15 cellular contexts compared by ENCODE assay signal in genomic region chr6:2531426-2532208, GRCh38.
DNase-seq lines count a peak whose midpoint lies in the region; TF ChIP-seq lines count a peak whose summit lies in the region.
"Had no signal": no experiment of that assay in that cellular context is flagged by ENCODE, and none has a peak within 500 bp of the region (broad histone marks: within the 10 kb centered on the region; RNA-seq: fewer than 3 reads in every experiment).

No MANE protein-coding gene starts in this region.

- no peak for TF ChIP-seq RAD21 in SK-N-SH (IDR thresholded peaks at IDR 0.05; ENCODE audit: low read length)

- no peak for TF ChIP-seq CTCF in fibroblast of villous mesenchyme (IDR thresholded peaks at IDR 0.05; ENCODE audit: insufficient read depth, low read depth, low read length)
- TF ChIP-seq CTCF in SK-N-SH (IDR thresholded peaks at IDR 0.05) = no peak
- TF ChIP-seq CTCF in H9 (conservative IDR thresholded peaks at IDR 0.05) = no peak
- TF ChIP-seq CTCF in prostate gland (IDR thresholded peaks at IDR 0.05) = no peak

- H3K4me1 Mint-ChIP-seq in T-helper 2 cell treated with Interferon-gamma antibody and Interleukin-4, amounts not matched to agents 5 μg/mL and 100 μg/mL, for 36 hours (ENCODE audit: low read depth) = peaks cover 5% of the 10 kb centered on the region
- peaks cover 5 to 11% of the 10 kb centered on the region in 2 experiments; a peak in 3 of 4 replicates for H3K4me1 Mint-ChIP-seq in H9

- POLR2A ChIA-PET in SK-N-SH (lab: Yijun Ruan, JAX) = no interaction called here

- intact Hi-C loops in prostate gland (cut with DNase I) = no loop called here

- H3K14ac ChIP-seq in H9 (ENCODE audit: insufficient read depth, low read length) = no peak overlapping the region

- H4K8ac ChIP-seq in H9 (replicated peaks; ENCODE audit: insufficient read length, low read depth, low read length) (no peak overlapping the region), mesendoderm (ENCODE audit: low read depth, low read length) (no peak overlapping the region)

- H3K4me2 ChIP-seq in SK-N-SH (no peak overlapping the region), H9 (ENCODE audit: insufficient read depth, insufficient read length, low read length) (no peak overlapping the region), mesendoderm (ENCODE audit: low read length) (no peak overlapping the region)

- H3K27ac Mint-ChIP-seq in T-helper 2 cell treated with Interferon-gamma antibody and Interleukin-4, amounts not matched to agents 5 μg/mL and 100 μg/mL, for 36 hours = no peak overlapping the region
- H3K27ac Mint-ChIP-seq in H9 = no peak overlapping the region
- H3K27ac Mint-ChIP-seq: activated naive CD8-positive, alpha-beta T cell; stimulated activated naive CD8-positive, alpha-beta T cell treated with anti-CD3 and anti-CD28 coated beads, Interleukin-15, Interleukin-2, amounts not matched to agents 100 ng/mL and 50 ng/mL, for 24 hours had no signal

- H3K18ac ChIP-seq in H9 (ENCODE audit: insufficient read length, low read depth, low read length) (no peak overlapping the region), mesendoderm (ENCODE audit: low read length) (no peak overlapping the region)

- H2BK15ac ChIP-seq in H9 (ENCODE audit: low read depth, low read length) (no peak overlapping the region), mesendoderm (replicated peaks; ENCODE audit: low read depth) (no peak overlapping the region)

- H4K20me1 ChIP-seq in SK-N-SH (ENCODE audit: insufficient read depth) (no peaks in the 10 kb centered on the region), H9 (ENCODE audit: control insufficient read depth, insufficient read depth, insufficient read length) (no peaks in the 10 kb centered on the region)

- H3K27ac ChIP-seq in SK-N-SH (ENCODE audit: low read depth in 2 of 2, low read length in 1 of 2) = no peak overlapping the region
- H3K27ac ChIP-seq in H9 (ENCODE audit: insufficient read length, low read depth, low read length) = no peak overlapping the region
- no peak overlapping the region for H3K27ac ChIP-seq in mesendoderm (ENCODE audit: low read depth, low read length)
- H3K27ac ChIP-seq in prostate gland = no peak overlapping the region
- H3K27ac ChIP-seq: C4-2B had no signal

- no peaks in the 10 kb centered on the region for H3F3A ChIP-seq in SK-N-SH (replicated peaks; ENCODE audit: insufficient read depth)

- no peak overlapping the region for H2BK5ac ChIP-seq in H9 (ENCODE audit: insufficient read length, low read length)
- no peak overlapping the region for H2BK5ac ChIP-seq in mesendoderm (ENCODE audit: low read length)

- H2AK5ac ChIP-seq in H9 (ENCODE audit: insufficient read length, low read length) (no peak overlapping the region), mesendoderm (ENCODE audit: low read length) (no peak overlapping the region)

- no peak overlapping the region for H4K91ac ChIP-seq in H9 (ENCODE audit: insufficient read length, low read depth, low read length)

- H3K56ac ChIP-seq in H9 (ENCODE audit: insufficient read length, low read depth, low read length) = no peak overlapping the region
- H3K56ac ChIP-seq in mesendoderm (ENCODE audit: low read length) = no peak overlapping the region

- CTCF ChIA-PET in SK-N-SH (lab: Yijun Ruan, JAX) = no interaction called here

- H4K5ac ChIP-seq in H9 (ENCODE audit: insufficient read length, low read depth, low read length) (no peak overlapping the region), mesendoderm (ENCODE audit: low read length) (no peak overlapping the region)

- no peak overlapping the region for H3K23ac ChIP-seq in H9 (ENCODE audit: insufficient read length, low read depth, low read length)
- H3K23ac ChIP-seq in mesendoderm (ENCODE audit: low read length) = no peak overlapping the region

- peaks cover 77% of the 10 kb centered on the region for H3K27me3 Mint-ChIP-seq in T-helper 2 cell treated with Interferon-gamma antibody and Interleukin-4, amounts not matched to agents 5 μg/mL and 100 μg/mL, for 36 hours (ENCODE audit: low read depth)
- H3K27me3 Mint-ChIP-seq in H9 (ENCODE audit: low read depth) = peaks cover 5% of the 10 kb centered on the region

- H3K79me1 ChIP-seq in H9 (ENCODE audit: insufficient read depth, low read depth, low read length, poor library complexity, severe bottlenecking) (no peaks in the 10 kb centered on the region), mesendoderm (ENCODE audit: low read length) (no peaks in the 10 kb centered on the region)

- no peak overlapping the region for H2AFZ ChIP-seq in SK-N-SH (ENCODE audit: low read depth)
- H2AFZ ChIP-seq in H9 (ENCODE audit: low read length) = no peak overlapping the region

- 9% methylated on average over 6 of the region's 6 CpGs for WGBS in SK-N-SH (ENCODE audit: low lambda C conversion rate)
- WGBS in H9 (ENCODE audit: extremely low coverage, insufficient read length, low lambda C conversion rate) = no CpG with 5 or more reads among the region's 6 CpGs
- no CpG with 5 or more reads among the region's 6 CpGs for WGBS in mesendoderm (ENCODE audit: extremely low coverage, insufficient coverage, low lambda C conversion rate)
- 93% methylated on average over 6 of the region's 6 CpGs for WGBS in prostate gland

- H3K9me3 ChIP-seq in SK-N-SH (no peaks in the 10 kb centered on the region), H9 (ENCODE audit: control insufficient read depth, low read depth, low read length) (no peaks in the 10 kb centered on the region), prostate gland (no peaks in the 10 kb centered on the region)

- H3K23me2 ChIP-seq in H9 (ENCODE audit: insufficient read length, low read depth, low read length, poor library complexity, severe bottlenecking) = no peaks in the 10 kb centered on the region

- no peak overlapping the region for H3K4ac ChIP-seq in H9 (ENCODE audit: low read depth, low read length)
- no peak overlapping the region for H3K4ac ChIP-seq in mesendoderm (ENCODE audit: low read depth, low read length)

- H3K9ac ChIP-seq in SK-N-SH (no peak overlapping the region), H9 (ENCODE audit: extremely low read depth, insufficient read length, low read length) (no peak overlapping the region), mesendoderm (ENCODE audit: low read length) (no peak overlapping the region)

- H3K4me1 ChIP-seq in SK-N-SH (ENCODE audit: control insufficient read depth in 1 of 2, insufficient read depth in 2 of 2, low read depth in 1 of 2, low read length in 1 of 2) = peaks cover 0 to 6% of the 10 kb centered on the region in 2 experiments; a peak in 1 of 4 replicates
- H3K4me1 ChIP-seq in H9 (ENCODE audit: insufficient read depth, low read length) = no peaks in the 10 kb centered on the region
- H3K4me1 ChIP-seq in mesendoderm (ENCODE audit: control insufficient read depth, low read depth, low read length) = no peaks in the 10 kb centered on the region
- H3K4me1 ChIP-seq in prostate gland (replicated peaks) = no peaks in the 10 kb centered on the region

- H2BK12ac ChIP-seq in H9 (ENCODE audit: insufficient read length, low read depth, low read length) = no peak overlapping the region

- no peak overlapping the region for H3K4me3 ChIP-seq in fibroblast of villous mesenchyme (ENCODE audit: low read depth, low read length)
- no peak overlapping the region for H3K4me3 ChIP-seq in SK-N-SH (ENCODE audit: low read depth in 2 of 2, low read length in 1 of 2)
- no peak overlapping the region for H3K4me3 ChIP-seq in mesendoderm (ENCODE audit: low read length)
- H3K4me3 ChIP-seq in prostate gland = no peak overlapping the region

- H3K36me3 Mint-ChIP-seq in T-helper 2 cell treated with Interferon-gamma antibody and Interleukin-4, amounts not matched to agents 5 μg/mL and 100 μg/mL, for 36 hours (ENCODE audit: low read depth) = no peaks in the 10 kb centered on the region
- no peaks in the 10 kb centered on the region for H3K36me3 Mint-ChIP-seq in H9 (ENCODE audit: insufficient read depth in 1 of 3, low read depth in 3 of 3)
- H3K36me3 Mint-ChIP-seq: activated naive CD8-positive, alpha-beta T cell had no signal

- H2BK20ac ChIP-seq in H9 (ENCODE audit: low read depth, low read length, poor library complexity, severe bottlenecking) = no peak overlapping the region

- no peaks in the 10 kb centered on the region for H3K36me3 ChIP-seq in SK-N-SH (replicated peaks in 1 of 2; ENCODE audit: control insufficient read depth in 1 of 2, insufficient read depth in 2 of 2, low read length in 1 of 2)
- no peaks in the 10 kb centered on the region for H3K36me3 ChIP-seq in mesendoderm (ENCODE audit: control insufficient read depth, insufficient read depth, low read length)
- no peaks in the 10 kb centered on the region for H3K36me3 ChIP-seq in prostate gland

- no peak overlapping the region for H3K4me3 Mint-ChIP-seq in T-helper 2 cell treated with Interferon-gamma antibody and Interleukin-4, amounts not matched to agents 5 μg/mL and 100 μg/mL, for 36 hours
- no peak overlapping the region for H3K4me3 Mint-ChIP-seq in H9
- H3K4me3 Mint-ChIP-seq: activated naive CD8-positive, alpha-beta T cell; stimulated activated naive CD8-positive, alpha-beta T cell treated with anti-CD3 and anti-CD28 coated beads, Interleukin-15, Interleukin-2, amounts not matched to agents 100 ng/mL and 50 ng/mL, for 24 hours had no signal

- no peaks in the 10 kb centered on the region for H3K9me2 ChIP-seq in SK-N-SH

- H2BK120ac ChIP-seq in H9 (ENCODE audit: low read depth, low read length, poor library complexity, severe bottlenecking) (no peak overlapping the region), mesendoderm (ENCODE audit: low read depth, low read length) (no peak overlapping the region)

- no peak overlapping the region for H3T11ph ChIP-seq in H9 (ENCODE audit: low read length)

- TF ChIP-seq POLR2A in prostate gland (IDR thresholded peaks at IDR 0.05) = no peak

- peaks cover 4% of the 10 kb centered on the region for H3K9me3 Mint-ChIP-seq in T-helper 2 cell treated with Interferon-gamma antibody and Interleukin-4, amounts not matched to agents 5 μg/mL and 100 μg/mL, for 36 hours
- peaks cover 0 to 2% of the 10 kb centered on the region in 2 experiments; a peak in 3 of 5 replicates for H3K9me3 Mint-ChIP-seq in H9

- peak; percentile 54 for DNase-seq in A172 (ENCODE audit: low spot score)
- DNase-seq in H4 (ENCODE audit: low spot score) = peak; percentile 73
- DNase-seq in T-helper 2 cell treated with Interferon-gamma antibody and Interleukin-4, amounts not matched to agents 5 μg/mL and 100 μg/mL, for 36 hours (ENCODE audit: low spot score) = peak; percentile 13
- DNase-seq in fibroblast of villous mesenchyme (ENCODE audit: low read depth) = peak; percentile 51
- no peak for DNase-seq in SK-N-SH
- no peak for DNase-seq in H9
- DNase-seq in mesendoderm = no peak
- DNase-seq in prostate gland (ENCODE audit: low spot score) = no peak
- DNase-seq: activated CD4-positive, alpha-beta T cell treated with anti-CD3 and anti-CD28 coated beads, Interleukin-2, amount 50 U/mL, for 48 hours; NCI-H2171; occipital lobe; stimulated activated CD4-positive, alpha-beta T cell treated with anti-CD3 and anti-CD28 coated beads, Interleukin-1b, Interleukin-23, amount 100 ng/mL, for 48 hours had no signal

- H3K27me3 ChIP-seq in SK-N-SH (ENCODE audit: insufficient read depth) = no peaks in the 10 kb centered on the region; the same call in 1 of the 2 replicates
- no peaks in the 10 kb centered on the region for H3K27me3 ChIP-seq in H9 (ENCODE audit: insufficient read depth, low read length)
- H3K27me3 ChIP-seq in mesendoderm (ENCODE audit: insufficient read depth, low read length, poor library complexity) = no peaks in the 10 kb centered on the region
- no peaks in the 10 kb centered on the region for H3K27me3 ChIP-seq in prostate gland (replicated peaks; ENCODE audit: insufficient read depth)

- H3K79me2 ChIP-seq in SK-N-SH (ENCODE audit: insufficient read depth) = no peaks in the 10 kb centered on the region
- H3K79me2 ChIP-seq in H9 (ENCODE audit: insufficient read depth, low read length) = no peaks in the 10 kb centered on the region
- no peaks in the 10 kb centered on the region for H3K79me2 ChIP-seq in mesendoderm (ENCODE audit: control insufficient read depth, insufficient read depth, low read length)

- no peak for TF ChIP-seq EP300 in SK-N-SH (IDR thresholded peaks at IDR 0.05; ENCODE audit: borderline replicate concordance in 1 of 2, low read depth in 1 of 2, low read length in 1 of 2)

Comparison
In these comparisons a context has a peak if more than half of its experiments do, and no peak if none do; other contexts are left out.
1. DNase-seq: peak in A172 (single experiment), H4 (single experiment), T-helper 2 cell treated with Interferon-gamma antibody and Interleukin-4, amounts not matched to agents 5 μg/mL and 100 μg/mL, for 36 hours (single experiment) and fibroblast of villous mesenchyme (single experiment); none in SK-N-SH (single experiment), H9 (single experiment), mesendoderm (single experiment) and prostate gland (single experiment).